In genomic region chr1:10628685-10629084, GRCh38 we compare ENCODE assay signal across 13 cellular contexts.
DNase-seq lines count a peak whose midpoint lies in the region; ATAC-seq and TF ChIP-seq lines count a peak whose summit lies in the region.
"Had no signal": no experiment of that assay in that cellular context is flagged by ENCODE, and none has a peak within 500 bp of the region (broad histone marks: within the 10 kb centered on the region; RNA-seq: fewer than 3 reads in every experiment).

No MANE protein-coding gene starts in this region.

- peaks cover 8 to 42% (median 26%) of the 10 kb centered on the region in 11 experiments; a peak in 20 of 22 replicates for H3K36me3 ChIP-seq in BLaER1 treated with 17β-estradiol and CSF1 and Interleukin-3, amounts not matched to agents 10 nM and 100 nM
- H3K36me3 ChIP-seq in heart left ventricle, result peaks cover 0 to 28% (median 13%) of the 10 kb centered on the region in 9 donors

- 0 out of 22 replicates have a peak overlapping the region, but pooled peaks of 1 of the 11 experiments have one; percentile 14 for H3K9ac ChIP-seq in BLaER1 treated with 17β-estradiol and CSF1 and Interleukin-3, amounts not matched to agents 10 nM and 100 nM

- 33 to 40% (median 38%) methylated on average over 7 of the region's 7 CpGs for WGBS in heart left ventricle, 4 donors

- H3K9me3 ChIP-seq in BLaER1 treated with 17β-estradiol and CSF1 and Interleukin-3, amounts not matched to agents 10 nM and 100 nM (replicated peaks in 1 of 11), result no peaks in the 10 kb centered on the region
- no peaks in the 10 kb centered on the region for H3K9me3 ChIP-seq in heart left ventricle
- H3K9me3 ChIP-seq: neutrophil had no signal

- peak overlapping the region in 3 of 11 experiments; percentile 69 to 81 (median 78); a peak in 1 of 22 replicates for H3K27ac ChIP-seq in BLaER1 treated with 17β-estradiol and CSF1 and Interleukin-3, amounts not matched to agents 10 nM and 100 nM
- H3K27ac ChIP-seq in heart left ventricle, result peak overlapping the region in 7 of 12 donors; percentile 14 to 70 (median 34)
- H3K27ac ChIP-seq: neutrophil had no signal

- TF ChIP-seq POLR2A in heart left ventricle (IDR thresholded peaks at IDR 0.05), result no peak

- no peak overlapping the region for H3K4me3 ChIP-seq in BLaER1 treated with 17β-estradiol and CSF1 and Interleukin-3, amounts not matched to agents 10 nM and 100 nM
- H3K4me3 ChIP-seq in astrocyte of the cerebellum (ENCODE audit: low read depth, low read length) (no peak overlapping the region), heart left ventricle (no peak overlapping the region)

- ATAC-seq in heart left ventricle, result peak; percentile 66 to 85 (median 78)
- ATAC-seq in GM21367 (IDR thresholded peaks at IDR 0.05; ENCODE audit: unreplicated experiment), result no peak
- ATAC-seq: effector memory CD8-positive, alpha-beta T cell had no signal

- in situ Hi-C loops in astrocyte of the cerebellum (cut with HindIII; ENCODE audit: low sequenced_read_pairs), result no loop called here

- no peak for TF ChIP-seq CTCF in astrocyte of the cerebellum (IDR thresholded peaks at IDR 0.05; ENCODE audit: low read depth, low read length, missing control alignments)
- no peak for TF ChIP-seq CTCF in heart left ventricle (IDR thresholded peaks at IDR 0.05)

- peak; percentile 81 for DNase-seq in astrocyte of the cerebellum (ENCODE audit: low read depth)
- DNase-seq in heart left ventricle, result peak; percentile 77 to 89 (median 82)
- DNase-seq in posterior vena cava (ENCODE audit: low spot score), result peak; percentile 73
- DNase-seq in AG08395 (ENCODE audit: low spot score), result no peak
- no peak for DNase-seq in glomerular visceral epithelial cell (ENCODE audit: extremely low spot score)
- no peak for DNase-seq in SKM-1 treated with dmso at 0.1 percent for 144 hours (lab: John Stamatoyannopoulos, UW; ENCODE audit: unreplicated experiment)
- DNase-seq: activated CD4-positive, alpha-beta T cell treated with anti-CD3 and anti-CD28 coated beads, Interleukin-2, amount 10 ng/mL, durations not matched to agents 7 days and 5 days; effector memory CD8-positive, alpha-beta T cell; NCI-H1417 treated with DMSO at 0.1 percent for 48 hours; NCI-H526 had no signal

- intact Hi-C loops in heart left ventricle (cut with DNase I) (loop anchor here in 1 of 10 donors (10.0 kb wide), 1 partner anchor 236 kb away; no protein-coding TSS in a partner anchor), posterior vena cava (cut with DNase I) (no loop called here)

- H3K4me1 ChIP-seq in BLaER1 treated with 17β-estradiol and CSF1 and Interleukin-3, amounts not matched to agents 10 nM and 100 nM, result peaks cover 24 to 62% (median 44%) of the 10 kb centered on the region in 10 experiments
- peaks cover 0 to 14% (median 9%) of the 10 kb centered on the region in 12 donors for H3K4me1 ChIP-seq in heart left ventricle

- H3K27me3 ChIP-seq in BLaER1 treated with 17β-estradiol and CSF1 and Interleukin-3, amounts not matched to agents 10 nM and 100 nM, result no peaks in the 10 kb centered on the region
- H3K27me3 ChIP-seq in heart left ventricle, result no peaks in the 10 kb centered on the region
- H3K27me3 ChIP-seq: neutrophil had no signal

- peak overlapping the region in 9 of 11 experiments; percentile 71 to 88 (median 83); a peak in 15 of 22 replicates for H3K4me2 ChIP-seq in BLaER1 treated with 17β-estradiol and CSF1 and Interleukin-3, amounts not matched to agents 10 nM and 100 nM

- peaks cover 0 to 40% (median 0%) of the 10 kb centered on the region in 11 experiments; a peak in 4 of 22 replicates for H4K20me1 ChIP-seq in BLaER1 treated with 17β-estradiol and CSF1 and Interleukin-3, amounts not matched to agents 10 nM and 100 nM

Comparison
In these comparisons a context has a peak if more than half of its experiments do, and no peak if none do; other contexts are left out.
1. DNase-seq: peak in astrocyte of the cerebellum (single experiment), heart left ventricle (5 of 5) and posterior vena cava (single experiment); none in AG08395 (single experiment), glomerular visceral epithelial cell (single experiment) and SKM-1 treated with dmso at 0.1 percent for 144 hours (single experiment).